ENCODE assay signal across 8 cellular contexts in genomic region chr1:29259802-29260441, GRCh38. TPM values are rescaled to one million over a fixed set of nuclear protein-coding genes. Genes with fewer than 3 reads are reported as not detected.
DNase-seq lines count a peak whose midpoint lies in the region; ATAC-seq lines count a peak whose summit lies in the region.

No MANE protein-coding gene starts in this region.

- H3K4me3 Mint-ChIP-seq in activated CD4-positive, alpha-beta T cell treated with anti-CD3 and anti-CD28 coated beads for 36 hours: peak overlapping the region; percentile 68

- POLR2A ChIA-PET in activated CD4-positive, alpha-beta T cell treated with anti-CD3 and anti-CD28 coated beads for 36 hours (lab: Charles Lee): no interaction called here

- ATAC-seq in activated CD4-positive, alpha-beta T cell treated with anti-CD3 and anti-CD28 coated beads for 36 hours: peak; percentile 63
- ATAC-seq in Right ventricle myocardium superior (ENCODE audit: poor library complexity) (peak; percentile 94), GM19452 (IDR thresholded peaks at IDR 0.05; ENCODE audit: unreplicated experiment) (no peak), GM18511 (IDR thresholded peaks at IDR 0.05; ENCODE audit: unreplicated experiment) (no peak)

- H3K4me1 Mint-ChIP-seq in activated CD4-positive, alpha-beta T cell treated with anti-CD3 and anti-CD28 coated beads for 36 hours: peaks cover 7% of the 10 kb centered on the region

- peaks cover 35% of the 10 kb centered on the region for H3K27me3 Mint-ChIP-seq in activated CD4-positive, alpha-beta T cell treated with anti-CD3 and anti-CD28 coated beads for 36 hours

- H3K9me3 Mint-ChIP-seq in activated CD4-positive, alpha-beta T cell treated with anti-CD3 and anti-CD28 coated beads for 36 hours (ENCODE audit: low read depth): no peaks in the 10 kb centered on the region

- CTCF ChIA-PET in activated CD4-positive, alpha-beta T cell treated with anti-CD3 and anti-CD28 coated beads for 36 hours (lab: Charles Lee): interaction anchor here (0.6 to 1.3 kb wide), 5 partner anchors 8 to 232 kb away, joined by 3 read pairs; partner anchors contain the start of gene MECR

- intact Hi-C loops in activated CD4-positive, alpha-beta T cell treated with anti-CD3 and anti-CD28 coated beads for 36 hours (cut with DNase I, micrococcal nuclease): loop anchor here in 1 of 2 experiments (1.0 kb wide), 1 partner anchor 24 kb away; the partner anchor contains the start of gene PTPRU
- intact Hi-C loops in Right ventricle myocardium superior (cut with DNase I): no loop called here
- intact Hi-C loops in posterior cingulate gyrus (cut with DNase I): no loop called here

- peak; percentile 69 for DNase-seq in activated CD4-positive, alpha-beta T cell treated with anti-CD3 and anti-CD28 coated beads for 36 hours
- DNase-seq in activated CD4-positive, alpha-beta T cell treated with anti-CD3 and anti-CD28 coated beads for 1 hour: no peak
- DNase-seq in activated effector memory CD4-positive, alpha-beta T cell treated with anti-CD3 and anti-CD28 coated beads, Interleukin-2, amount 50 U/mL, for 16 hours: peak; percentile 79
- DNase-seq in Right ventricle myocardium superior: peak; percentile 81
- DNase-seq in posterior cingulate gyrus: peak in 7 of 10 donors; percentile 35 to 91 (median 65)
- DNase-seq in NCI-H2081 (lab: John Stamatoyannopoulos, UW): no peak

- no peak overlapping the region for H3K27ac Mint-ChIP-seq in activated CD4-positive, alpha-beta T cell treated with anti-CD3 and anti-CD28 coated beads for 36 hours

- H3K36me3 Mint-ChIP-seq in activated CD4-positive, alpha-beta T cell treated with anti-CD3 and anti-CD28 coated beads for 36 hours (ENCODE audit: low read depth): no peaks in the 10 kb centered on the region

RNA-seq across cellular contexts. Expression of gene PTPRU, which starts 23.6 kb away (rescaled TPM):
- total RNA-seq in activated CD4-positive, alpha-beta T cell treated with anti-CD3 and anti-CD28 coated beads for 36 hours: under 1 TPM; 0.37 to 0.89 TPM
- total RNA-seq in Right ventricle myocardium superior: 22.1 TPM

RNA-seq across cellular contexts. Expression of gene MECR, which starts 29.2 kb away (rescaled TPM):
- total RNA-seq in activated CD4-positive, alpha-beta T cell treated with anti-CD3 and anti-CD28 coated beads for 36 hours: 10 to 100 TPM; 41.3 to 43.1 TPM
- total RNA-seq in Right ventricle myocardium superior: 33.1 TPM

Comparison
In these comparisons a context has a peak if more than half of its experiments do, and no peak if none do; other contexts are left out.
1. DNase-seq: peak in activated CD4-positive, alpha-beta T cell treated with anti-CD3 and anti-CD28 coated beads for 36 hours (single experiment), activated effector memory CD4-positive, alpha-beta T cell treated with anti-CD3 and anti-CD28 coated beads, Interleukin-2, amount 50 U/mL, for 16 hours (single experiment), Right ventricle myocardium superior (single experiment) and posterior cingulate gyrus (7 of 10); none in activated CD4-positive, alpha-beta T cell treated with anti-CD3 and anti-CD28 coated beads for 1 hour (single experiment) and NCI-H2081 (0 of 2).
2. ATAC-seq: peak in activated CD4-positive, alpha-beta T cell treated with anti-CD3 and anti-CD28 coated beads for 36 hours (single experiment) and Right ventricle myocardium superior (single experiment); none in GM19452 (single experiment) and GM18511 (single experiment).
3. RNA of gene PTPRU, which starts 23.6 kb away (total RNA-seq): 22.1 TPM in Right ventricle myocardium superior (single experiment); 0.37 to 0.89 TPM in activated CD4-positive, alpha-beta T cell treated with anti-CD3 and anti-CD28 coated beads for 36 hours; every median in the first group is over 10 times any median in the second.